8 cellular contexts compared by ENCODE assay signal in genomic region chr7:39948932-39949928, GRCh38. TPM values are rescaled to one million over a fixed set of nuclear protein-coding genes. Genes with fewer than 3 reads are reported as not detected.
DNase-seq lines count a peak whose midpoint lies in the region; ATAC-seq and TF ChIP-seq lines count a peak whose summit lies in the region.

No MANE protein-coding gene starts in this region.

- ATAC-seq in GM21360 (IDR thresholded peaks at IDR 0.05; ENCODE audit: unreplicated experiment) = peak; percentile 63
- peak; percentile 91 for ATAC-seq in lung (ENCODE audit: insufficient read depth, low FRiP score)

- peaks cover 0 to 9% of the 10 kb centered on the region in 2 donors for H3K4me1 ChIP-seq in lung (ENCODE audit: control insufficient read depth in 2 of 2, insufficient read depth in 2 of 2, low read length in 2 of 2)

- H3K27me3 ChIP-seq in lung (ENCODE audit: control insufficient read depth, insufficient read depth) = no peaks in the 10 kb centered on the region

- H3K9me3 ChIP-seq in lung (ENCODE audit: control insufficient read depth in 2 of 2, insufficient read depth in 1 of 2, low read length in 1 of 2) = peaks cover 0 to 3% of the 10 kb centered on the region in 2 donors

- TF ChIP-seq CTCF in lung (IDR thresholded peaks at IDR 0.05; ENCODE audit: control extremely low read depth, extremely low read depth) = no peak

- peak overlapping the region; percentile 99 to 100 for H3K27ac ChIP-seq in lung (ENCODE audit: low read depth in 1 of 2, low read length in 1 of 2)

- peak; percentile 99 for DNase-seq in COLO829 (ENCODE audit: low spot score)
- peak; percentile 100 for DNase-seq in HT-29 (ENCODE audit: low spot score)
- DNase-seq in NK-92 treated with Interleukin-12 subunit alpha and Interleukin-12 subunit beta, amount 100 ng/mL, for 24 hours (lab: John Stamatoyannopoulos, UW) = peak; percentile 92
- peak; percentile 97 to 98 for DNase-seq in activated CD8-positive, alpha-beta memory T cell treated with anti-CD3 and anti-CD28 coated beads for 4 hours (ENCODE audit: low read depth in 2 of 2)
- DNase-seq in effector CD8-positive, alpha-beta T cell (lab: John Stamatoyannopoulos, UW) = peak; percentile 95
- DNase-seq in lung (ENCODE audit: low spot score) = peak; percentile 99
- DNase-seq in stimulated activated CD4-positive, alpha-beta T cell treated with anti-CD3 and anti-CD28 coated beads, TNF-alpha, amount 100 ng/mL, for 24 hours (ENCODE audit: low read depth in 3 of 3) = peak; percentile 96 to 98 (median 97)

- H3K36me3 ChIP-seq in lung (ENCODE audit: control insufficient read depth in 2 of 2, insufficient read depth in 2 of 2, low read length in 2 of 2) = no peaks in the 10 kb centered on the region

- peak overlapping the region; percentile 56 for H3K4me3 ChIP-seq in lung

- 0 to 1% methylated on average over 58 to 72 of the region's 75 CpGs for WGBS in lung, 2 donors

RNA-seq across cellular contexts. Expression of gene CDK13, which starts 0.8 kb away (rescaled TPM):
- total RNA-seq in HT-29 (2014; rRNA removed; shearing (Covaris generic)) = 61.4 and 64.6 TPM in 2 replicates
- 100 to 1,000 TPM in 1 of 2 donors, 10 to 100 TPM in 1; 43.3 to 124 TPM for total RNA-seq in lung
- polyA plus RNA-seq in lung = 10 to 100 TPM; 13.3 to 18.3 TPM

Comparison
In these comparisons a context has a peak if more than half of its experiments do, and no peak if none do; other contexts are left out.
1. Peak in every context shown above with its lines: DNase-seq, ATAC-seq, H3K4me3 ChIP-seq and H3K27ac ChIP-seq.